Comparison of ENCODE assay signal across 27 cellular contexts in genomic region chr2:84323890-84324289, GRCh38.
A peak's percentile ranks its signal among the peaks of the same experiment; 100 is the strongest.
DNase-seq lines count a peak whose midpoint lies in the region; ATAC-seq, FAIRE-seq and TF ChIP-seq lines count a peak whose summit lies in the region.
"Had no signal": no experiment of that assay in that cellular context is flagged by ENCODE, and none has a peak within 500 bp of the region (broad histone marks: within the 10 kb centered on the region; RNA-seq: fewer than 3 reads in every experiment).

No MANE protein-coding gene starts in this region.

- no peaks in the 10 kb centered on the region for H3K9me3 ChIP-seq in pancreas
- H3K9me3 ChIP-seq: A549, BE2C, BLaER1 had no signal

- peaks cover 3% of the 10 kb centered on the region for H3K27me3 Mint-ChIP-seq in nephron progenitor cell (ENCODE audit: low read depth, poor library complexity)
- H3K27me3 Mint-ChIP-seq in effector memory CD8-positive, alpha-beta T cell = peaks cover 44 to 51% of the 10 kb centered on the region in 2 donors

- H3K36me3 Mint-ChIP-seq in nephron progenitor cell (ENCODE audit: low read depth) = no peaks in the 10 kb centered on the region
- H3K36me3 Mint-ChIP-seq in effector memory CD8-positive, alpha-beta T cell (ENCODE audit: insufficient read depth) = no peaks in the 10 kb centered on the region
- H3K36me3 Mint-ChIP-seq: CD14-positive monocyte; CD4-positive, alpha-beta memory T cell; CD4-positive, CD25-positive, alpha-beta regulatory T cell; CD8-positive, alpha-beta memory T cell had no signal

- H3K4me1 Mint-ChIP-seq in nephron progenitor cell = peaks cover 3% of the 10 kb centered on the region
- H3K4me1 Mint-ChIP-seq in effector memory CD8-positive, alpha-beta T cell (ENCODE audit: low read depth in 2 of 2) = no peaks in the 10 kb centered on the region
- H3K4me1 Mint-ChIP-seq: CD14-positive monocyte; CD4-positive, alpha-beta memory T cell; CD4-positive, CD25-positive, alpha-beta regulatory T cell had no signal

- intact Hi-C loops in pancreas (cut with DNase I) = no loop called here

- H3K27me3 ChIP-seq in pancreas = no peaks in the 10 kb centered on the region
- H3K27me3 ChIP-seq: BE2C, BLaER1 had no signal

- no peak for FAIRE-seq in pancreas (lab: Jason Lieb, UNC)
- FAIRE-seq: A549, GM12878, GM12892, GM18507 had no signal

- 15 to 19% methylated on average over 2 of the region's 2 CpGs for WGBS in pancreas, 2 donors

- peak overlapping the region; percentile 13 for H3K27ac Mint-ChIP-seq in nephron progenitor cell
- no peak overlapping the region for H3K27ac Mint-ChIP-seq in effector memory CD8-positive, alpha-beta T cell
- H3K27ac Mint-ChIP-seq: CD14-positive monocyte; CD4-positive, alpha-beta memory T cell; CD4-positive, CD25-positive, alpha-beta regulatory T cell; CD8-positive, alpha-beta memory T cell had no signal

- no peak for TF ChIP-seq CTCF in nephron progenitor cell (IDR thresholded peaks at IDR 0.05)
- TF ChIP-seq CTCF in pancreas (IDR thresholded peaks at IDR 0.05) = no peak

- peak; percentile 35 for DNase-seq in DMS 273 (lab: John Stamatoyannopoulos, UW; ENCODE audit: unreplicated experiment)
- DNase-seq in DMS 273 treated with DMSO at 0.1 percent for 48 hours (lab: John Stamatoyannopoulos, UW) = no peak
- DNase-seq in nephron progenitor cell = no peak
- no peak for DNase-seq in pancreas
- no peak for DNase-seq in NCI-H1417 treated with DMSO at 0.1 percent for 48 hours (lab: John Stamatoyannopoulos, UW)
- DNase-seq in SK-N-DZ (ENCODE audit: low spot score) = no peak
- DNase-seq in effector memory CD8-positive, alpha-beta T cell = no peak
- DNase-seq: ACHN; BE2C; C1 segment of cervical spinal cord; CD4-positive, alpha-beta memory T cell; CD4-positive, CD25-positive, alpha-beta regulatory T cell; CD8-positive, alpha-beta memory T cell; COR-L47; DMS153; DMS53; DMS79; DND-41; EL; GDM1 had no signal

- no peaks in the 10 kb centered on the region for H3K9me3 Mint-ChIP-seq in nephron progenitor cell
- no peaks in the 10 kb centered on the region for H3K9me3 Mint-ChIP-seq in effector memory CD8-positive, alpha-beta T cell
- H3K9me3 Mint-ChIP-seq: CD14-positive monocyte; CD4-positive, alpha-beta memory T cell; CD8-positive, alpha-beta memory T cell had no signal

- no peak overlapping the region for H3K4me3 ChIP-seq in pancreas
- H3K4me3 ChIP-seq: A549, BLaER1, GM12878 had no signal

- no peak overlapping the region for H3K4me3 Mint-ChIP-seq in nephron progenitor cell
- H3K4me3 Mint-ChIP-seq in effector memory CD8-positive, alpha-beta T cell = no peak overlapping the region
- H3K4me3 Mint-ChIP-seq: CD14-positive monocyte; CD4-positive, alpha-beta memory T cell; CD4-positive, CD25-positive, alpha-beta regulatory T cell; CD8-positive, alpha-beta memory T cell had no signal

- peaks cover 0 to 4% (median 0%) of the 10 kb centered on the region in 3 donors for H3K4me1 ChIP-seq in pancreas
- H3K4me1 ChIP-seq: A549, BE2C, BLaER1 had no signal

- no peaks in the 10 kb centered on the region for H3K36me3 ChIP-seq in pancreas
- H3K36me3 ChIP-seq: BE2C, BLaER1 had no signal

- no peak overlapping the region for H3K27ac ChIP-seq in pancreas
- H3K27ac ChIP-seq: 22Rv1, A549, BLaER1 had no signal

- peak in 3 of 4 donors; percentile 47 to 68 (median 57) for ATAC-seq in pancreas
- no peak for ATAC-seq in effector memory CD8-positive, alpha-beta T cell (replicated peaks)
- ATAC-seq: A549, GM12878 had no signal
